ENCODE assay signal across 36 cellular contexts in the genomic region with DNA sequence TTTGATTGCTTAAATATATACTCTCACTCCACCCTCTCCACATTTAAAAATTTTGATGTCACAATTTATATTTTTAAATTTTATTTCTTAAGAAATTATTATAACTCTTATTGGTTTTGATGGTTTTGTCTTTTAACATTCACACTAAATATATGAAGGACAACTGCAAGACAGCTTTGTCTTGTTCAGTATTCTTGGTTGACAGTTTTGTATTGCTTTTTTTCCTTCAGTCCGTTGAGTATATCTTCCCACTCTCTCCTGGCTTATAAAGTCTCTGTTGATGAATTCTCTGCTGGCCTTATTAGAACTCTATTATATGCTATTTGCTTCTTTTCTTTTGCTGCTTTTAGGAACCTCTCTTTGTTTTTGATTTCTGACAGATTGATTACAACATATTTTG.
"Had no signal": no experiment of that assay in that cellular context is flagged by ENCODE, and none has a peak within 500 bp of the region (broad histone marks: within the 10 kb centered on the region; RNA-seq: fewer than 3 reads in every experiment).

No MANE protein-coding gene starts in this region.

- H3K4me3 ChIP-seq: adrenal gland, ascending aorta, body of pancreas, breast epithelium, cardiac muscle cell had no signal

- H3K27ac ChIP-seq: adrenal gland, ascending aorta, body of pancreas, brain microvascular endothelial cell, breast epithelium, cardiac muscle cell had no signal

- DNase-seq: activated effector memory CD4-positive, alpha-beta T cell treated with anti-CD3 and anti-CD28 coated beads, Interleukin-2, amount 50 U/mL, for 16 hours; activated effector memory CD4-positive, alpha-beta T cell treated with Interleukin-2 at 50 U/mL for 16 hours; activated gamma-delta T cell; activated gamma-delta T cell treated with Interleukin-2 at 50 U/mL for 16 hours; activated naive CD4-positive, alpha-beta T cell; activated naive CD4-positive, alpha-beta T cell treated with anti-CD3 and anti-CD28 coated beads for 36 hours; activated naive CD4-positive, alpha-beta T cell treated with anti-CD3 and anti-CD28 coated beads, Interleukin-2, amount 10 ng/mL, durations not matched to agents 7 days and 5 days; activated naive CD4-positive, alpha-beta T cell treated with anti-CD3 and anti-CD28 coated beads, Interleukin-2, amount 50 U/mL, for 16 hours; activated naive CD4-positive, alpha-beta T cell treated with Interleukin-2 at 50 U/mL for 16 hours; activated naive CD8-positive, alpha-beta T cell treated with anti-CD3 and anti-CD28 coated beads for 36 hours; activated naive CD8-positive, alpha-beta T cell treated with anti-CD3 and anti-CD28 coated beads, Interleukin-2, amount 10 ng/mL, durations not matched to agents 7 days and 5 days; activated naive CD8-positive, alpha-beta T cell treated with anti-CD3 and anti-CD28 coated beads, Interleukin-2, amount 50 U/mL, for 24 hours; activated T-cell treated with anti-CD3 and anti-CD28 coated beads, Interleukin-2, amount 50 U/mL, for 4 hours; activated T-cell treated with anti-CD3 and anti-CD28 coated beads, Interleukin-2, amount 50 U/mL, for 48 hours; activated T-cell treated with anti-CD3 and anti-CD28 coated beads, Interleukin-2, amount 50 U/mL, for 72 hours; adrenal gland; amniotic stem cell; amygdala; anterior cingulate cortex; aorta; body of pancreas; brain microvascular endothelial cell; caudate nucleus; central memory CD4-positive, alpha-beta T cell; cerebellar nuclear complex had no signal

- H3K9me3 ChIP-seq: adrenal gland, ascending aorta had no signal

- H3K4me3 Mint-ChIP-seq: activated naive CD4-positive, alpha-beta T cell treated with anti-CD3 and anti-CD28 coated beads for 36 hours; activated naive CD4-positive, alpha-beta T cell treated with anti-CD3 and anti-CD28 coated beads, Interleukin-2, amount 10 ng/mL, durations not matched to agents 7 days and 5 days; activated naive CD4-positive, alpha-beta T cell treated with anti-CD3 and anti-CD28 coated beads, Interleukin-2, amount 50 U/mL, for 24 hours; activated naive CD8-positive, alpha-beta T cell; activated naive CD8-positive, alpha-beta T cell treated with anti-CD3 and anti-CD28 coated beads for 36 hours; activated naive CD8-positive, alpha-beta T cell treated with anti-CD3 and anti-CD28 coated beads, Interleukin-2, amount 10 ng/mL, durations not matched to agents 7 days and 5 days; activated naive CD8-positive, alpha-beta T cell treated with anti-CD3 and anti-CD28 coated beads, Interleukin-2, amount 50 U/mL, for 24 hours; activated T-cell treated with anti-CD3 and anti-CD28 coated beads, Interleukin-2, amount 50 U/mL, for 4 hours; activated T-cell treated with anti-CD3 and anti-CD28 coated beads, Interleukin-2, amount 50 U/mL, for 72 hours; activated T-helper 1 cell treated with anti-CD3 and anti-CD28 coated beads, Interleukin-12 subunit alpha, Interleukin-12 subunit beta, Interleukin-2, Interleukin-4 antibody, amounts not matched to agents 30 ng/mL and 10 ng/mL and 1 ng/mL, durations not matched to agents 14 hours and 24 hours and 36 hours; activated T-helper 17 cell treated with anti-CD3 and anti-CD28 coated beads, Interleukin-2, amount 50 U/mL, for 72 hours; brain; central memory CD8-positive, alpha-beta T cell had no signal

- H3K27ac Mint-ChIP-seq: activated naive CD4-positive, alpha-beta T cell treated with anti-CD3 and anti-CD28 coated beads for 36 hours; activated naive CD4-positive, alpha-beta T cell treated with anti-CD3 and anti-CD28 coated beads, Interleukin-2, amount 10 ng/mL, durations not matched to agents 7 days and 5 days; activated naive CD4-positive, alpha-beta T cell treated with anti-CD3 and anti-CD28 coated beads, Interleukin-2, amount 50 U/mL, for 24 hours; activated naive CD4-positive, alpha-beta T cell treated with anti-CD3 and anti-CD28 coated beads, Interleukin-2, amount 50 U/mL, for 72 hours; activated naive CD8-positive, alpha-beta T cell; activated naive CD8-positive, alpha-beta T cell treated with anti-CD3 and anti-CD28 coated beads for 36 hours; activated naive CD8-positive, alpha-beta T cell treated with anti-CD3 and anti-CD28 coated beads, Interleukin-2, amount 10 ng/mL, durations not matched to agents 7 days and 5 days; activated naive CD8-positive, alpha-beta T cell treated with anti-CD3 and anti-CD28 coated beads, Interleukin-2, amount 50 U/mL, for 24 hours; activated T-cell treated with anti-CD3 and anti-CD28 coated beads, Interleukin-2, amount 50 U/mL, for 72 hours; activated T-helper 1 cell treated with anti-CD3 and anti-CD28 coated beads, Interleukin-12 subunit alpha, Interleukin-12 subunit beta, Interleukin-2, Interleukin-4 antibody, amounts not matched to agents 30 ng/mL and 10 ng/mL and 1 ng/mL, durations not matched to agents 14 hours and 24 hours and 36 hours; activated T-helper 17 cell treated with anti-CD3 and anti-CD28 coated beads, Interleukin-2, amount 50 U/mL, for 72 hours; activated T-helper 2 cell treated with anti-CD3 and anti-CD28 coated beads, Interferon-gamma antibody, Interleukin-2, Interleukin-4, amounts not matched to agents 10 μg/mL and 5 μg/mL and 100 μg/mL, durations not matched to agents 14 hours and 24 hours and 36 hours; brain had no signal

- H3K36me3 ChIP-seq: adrenal gland, ascending aorta, brain microvascular endothelial cell, breast epithelium, cardiac muscle cell had no signal

- H3K4me1 ChIP-seq: adrenal gland, ascending aorta, body of pancreas, breast epithelium had no signal

- H3K9me3 Mint-ChIP-seq: activated naive CD8-positive, alpha-beta T cell treated with anti-CD3 and anti-CD28 coated beads, Interleukin-2, amount 10 ng/mL, durations not matched to agents 7 days and 5 days; activated T-cell treated with anti-CD3 and anti-CD28 coated beads, Interleukin-2, amount 50 U/mL, for 4 hours; activated T-helper 1 cell treated with anti-CD3 and anti-CD28 coated beads, Interleukin-12 subunit alpha, Interleukin-12 subunit beta, Interleukin-2, Interleukin-4 antibody, amounts not matched to agents 30 ng/mL and 10 ng/mL and 1 ng/mL, durations not matched to agents 14 hours and 24 hours and 36 hours had no signal

- ATAC-seq: activated naive CD4-positive, alpha-beta T cell treated with anti-CD3 and anti-CD28 coated beads, Interleukin-2, amount 50 U/mL, for 72 hours; activated naive CD8-positive, alpha-beta T cell treated with anti-CD3 and anti-CD28 coated beads, Interleukin-2, amount 50 U/mL, for 24 hours; activated T-cell treated with anti-CD3 and anti-CD28 coated beads, Interleukin-2, amount 50 U/mL, for 4 hours; activated T-cell treated with anti-CD3 and anti-CD28 coated beads, Interleukin-2, amount 50 U/mL, for 72 hours; activated T-helper 17 cell treated with anti-CD3 and anti-CD28 coated beads, Interleukin-2, amount 50 U/mL, for 72 hours; body of pancreas had no signal

- H3K27me3 Mint-ChIP-seq: activated naive CD4-positive, alpha-beta T cell treated with anti-CD3 and anti-CD28 coated beads, Interleukin-2, amount 10 ng/mL, durations not matched to agents 7 days and 5 days; activated naive CD4-positive, alpha-beta T cell treated with anti-CD3 and anti-CD28 coated beads, Interleukin-2, amount 50 U/mL, for 24 hours; activated naive CD8-positive, alpha-beta T cell; activated naive CD8-positive, alpha-beta T cell treated with anti-CD3 and anti-CD28 coated beads for 36 hours; activated naive CD8-positive, alpha-beta T cell treated with anti-CD3 and anti-CD28 coated beads, Interleukin-2, amount 10 ng/mL, durations not matched to agents 7 days and 5 days; activated naive CD8-positive, alpha-beta T cell treated with anti-CD3 and anti-CD28 coated beads, Interleukin-2, amount 50 U/mL, for 24 hours; central memory CD8-positive, alpha-beta T cell had no signal

- H3K4me1 Mint-ChIP-seq: activated naive CD4-positive, alpha-beta T cell treated with anti-CD3 and anti-CD28 coated beads, Interleukin-2, amount 10 ng/mL, durations not matched to agents 7 days and 5 days; activated naive CD4-positive, alpha-beta T cell treated with anti-CD3 and anti-CD28 coated beads, Interleukin-2, amount 50 U/mL, for 24 hours; activated naive CD8-positive, alpha-beta T cell treated with anti-CD3 and anti-CD28 coated beads for 36 hours; activated naive CD8-positive, alpha-beta T cell treated with anti-CD3 and anti-CD28 coated beads, Interleukin-2, amount 10 ng/mL, durations not matched to agents 7 days and 5 days; activated naive CD8-positive, alpha-beta T cell treated with anti-CD3 and anti-CD28 coated beads, Interleukin-2, amount 50 U/mL, for 24 hours; activated T-helper 17 cell treated with anti-CD3 and anti-CD28 coated beads, Interleukin-2, amount 50 U/mL, for 72 hours; central memory CD8-positive, alpha-beta T cell had no signal

- H3K36me3 Mint-ChIP-seq: activated naive CD4-positive, alpha-beta T cell treated with anti-CD3 and anti-CD28 coated beads, Interleukin-2, amount 10 ng/mL, durations not matched to agents 7 days and 5 days; activated naive CD4-positive, alpha-beta T cell treated with anti-CD3 and anti-CD28 coated beads, Interleukin-2, amount 50 U/mL, for 24 hours; activated naive CD4-positive, alpha-beta T cell treated with anti-CD3 and anti-CD28 coated beads, Interleukin-2, amount 50 U/mL, for 72 hours; activated naive CD8-positive, alpha-beta T cell; activated naive CD8-positive, alpha-beta T cell treated with anti-CD3 and anti-CD28 coated beads for 36 hours; activated naive CD8-positive, alpha-beta T cell treated with anti-CD3 and anti-CD28 coated beads, Interleukin-2, amount 10 ng/mL, durations not matched to agents 7 days and 5 days had no signal
